In genomic region chr18:59271606-59272220, GRCh38 we compare ENCODE assay signal across 19 cellular contexts. TPM values are rescaled to one million over a fixed set of nuclear protein-coding genes. Genes with fewer than 3 reads are reported as not detected.
DNase-seq lines count a peak whose midpoint lies in the region; ATAC-seq and TF ChIP-seq lines count a peak whose summit lies in the region.
"Had no signal": no experiment of that assay in that cellular context is flagged by ENCODE, and none has a peak within 500 bp of the region (broad histone marks: within the 10 kb centered on the region; RNA-seq: fewer than 3 reads in every experiment).

No MANE protein-coding gene starts in this region.

- TF ChIP-seq CTCF in activated B cell treated with CpG ODN at 0.5 μM for 24 hours (IDR thresholded peaks at IDR 0.05) (no peak), osteocyte (IDR thresholded peaks at IDR 0.05) (no peak)

- POLR2A ChIA-PET in activated B cell treated with CpG ODN at 0.5 μM for 24 hours (lab: Charles Lee) = no interaction called here

- peaks cover 93% of the 10 kb centered on the region for H3K27me3 Mint-ChIP-seq in stimulated activated naive CD8-positive, alpha-beta T cell treated with anti-CD3 and anti-CD28 coated beads, Interleukin-15, amount 100 ng/mL, for 72 hours
- peaks cover 73% of the 10 kb centered on the region for H3K27me3 Mint-ChIP-seq in activated B cell treated with CpG ODN at 0.5 μM for 24 hours
- peaks cover 34% of the 10 kb centered on the region for H3K27me3 Mint-ChIP-seq in memory B cell
- H3K27me3 Mint-ChIP-seq in osteocyte (ENCODE audit: unreplicated experiment) = peaks cover 85% of the 10 kb centered on the region

- CTCF ChIA-PET in activated B cell treated with CpG ODN at 0.5 μM for 24 hours (lab: Charles Lee) = interaction anchor here (0.8 kb wide), 1 partner anchor 42 kb away, joined by 3 read pairs; no protein-coding TSS in a partner anchor

- no peaks in the 10 kb centered on the region for H3K9me3 Mint-ChIP-seq in stimulated activated naive CD8-positive, alpha-beta T cell treated with anti-CD3 and anti-CD28 coated beads, Interleukin-15, amount 100 ng/mL, for 72 hours
- H3K9me3 Mint-ChIP-seq in activated B cell treated with CpG ODN at 0.5 μM for 24 hours = peaks cover under 1% of the 10 kb centered on the region
- H3K9me3 Mint-ChIP-seq in memory B cell = peaks cover 2% of the 10 kb centered on the region
- no peaks in the 10 kb centered on the region for H3K9me3 Mint-ChIP-seq in osteocyte (ENCODE audit: unreplicated experiment)

- peaks cover 46% of the 10 kb centered on the region for H3K4me1 Mint-ChIP-seq in stimulated activated naive CD8-positive, alpha-beta T cell treated with anti-CD3 and anti-CD28 coated beads, Interleukin-15, amount 100 ng/mL, for 72 hours
- H3K4me1 Mint-ChIP-seq in activated B cell treated with CpG ODN at 0.5 μM for 24 hours (peaks cover 33% of the 10 kb centered on the region), memory B cell (peaks cover 12% of the 10 kb centered on the region), osteocyte (ENCODE audit: unreplicated experiment) (peaks cover 32% of the 10 kb centered on the region)

- H3K36me3 Mint-ChIP-seq in activated B cell treated with CpG ODN at 0.5 μM for 24 hours (ENCODE audit: low read depth) (no peaks in the 10 kb centered on the region), memory B cell (peaks cover 2% of the 10 kb centered on the region), osteocyte (ENCODE audit: unreplicated experiment) (no peaks in the 10 kb centered on the region)

- intact Hi-C loops in activated B cell treated with CpG ODN at 0.5 μM for 24 hours (cut with micrococcal nuclease) = loop anchor here (5.0 kb wide), 1 partner anchor 1844 kb away; no protein-coding TSS in a partner anchor
- intact Hi-C loops in head of caudate nucleus (cut with DNase I) = no loop called here

- no peak overlapping the region for H3K27ac Mint-ChIP-seq in stimulated activated naive CD8-positive, alpha-beta T cell treated with anti-CD3 and anti-CD28 coated beads, Interleukin-15, amount 100 ng/mL, for 72 hours
- no peak overlapping the region for H3K27ac Mint-ChIP-seq in activated B cell treated with CpG ODN at 0.5 μM for 24 hours
- H3K27ac Mint-ChIP-seq in memory B cell = no peak overlapping the region
- no peak overlapping the region for H3K27ac Mint-ChIP-seq in osteocyte (ENCODE audit: unreplicated experiment)

- no peak for ATAC-seq in stimulated activated naive CD8-positive, alpha-beta T cell treated with anti-CD3 and anti-CD28 coated beads, Interleukin-15, amount 100 ng/mL, for 72 hours
- ATAC-seq in stimulated activated naive CD8-positive, alpha-beta T cell treated with anti-CD3 and anti-CD28 coated beads, Interleukin-15, Interleukin-2, amounts not matched to agents 100 U/mL and 50 U/mL, for 24 hours = no peak
- ATAC-seq in activated B cell treated with CpG ODN at 0.5 μM for 24 hours (ENCODE audit: low read depth) = no peak
- ATAC-seq in memory B cell (ENCODE audit: low read depth) = no peak
- ATAC-seq: activated CD4-positive, CD25-positive, alpha-beta regulatory T cell treated with anti-CD3 and anti-CD28 coated beads, Interleukin-2, amount 50 U/mL, for 24 hours; body of pancreas had no signal

- DNase-seq in stimulated activated naive CD8-positive, alpha-beta T cell treated with anti-CD3 and anti-CD28 coated beads, Interleukin-15, amount 100 ng/mL, for 72 hours = no peak
- DNase-seq in stimulated activated naive CD8-positive, alpha-beta T cell treated with anti-CD3 and anti-CD28 coated beads, Interleukin-15, Interleukin-2, amounts not matched to agents 100 U/mL and 50 U/mL, for 24 hours = no peak
- DNase-seq in activated B cell treated with CpG ODN at 0.5 μM for 24 hours (no peak), memory B cell (ENCODE audit: low spot score in 2 of 2) (no peak), osteocyte (ENCODE audit: extremely low spot score, unreplicated experiment) (no peak), MV-4-11 (lab: John Stamatoyannopoulos, UW) (no peak), NCI-H2171 treated with DMSO at 0.1 percent for 48 hours (lab: John Stamatoyannopoulos, UW) (no peak), head of caudate nucleus (no peak)
- DNase-seq: activated gamma-delta T cell treated with Interleukin-2 at 50 U/mL for 16 hours; body of pancreas; EL; NCI-H1105 treated with DMSO at 0.1 percent for 48 hours; ovary; SHP77; stimulated activated CD4-positive, alpha-beta T cell treated with anti-CD3 and anti-CD28 coated beads, Interleukin-1b, Interleukin-23, amount 100 ng/mL, for 48 hours had no signal

- H3K4me3 Mint-ChIP-seq in stimulated activated naive CD8-positive, alpha-beta T cell treated with anti-CD3 and anti-CD28 coated beads, Interleukin-15, amount 100 ng/mL, for 72 hours = peak overlapping the region; percentile 7 to 21
- H3K4me3 Mint-ChIP-seq in activated B cell treated with CpG ODN at 0.5 μM for 24 hours = peak overlapping the region; percentile 24
- H3K4me3 Mint-ChIP-seq in memory B cell = peak overlapping the region; percentile 8
- H3K4me3 Mint-ChIP-seq in osteocyte (ENCODE audit: unreplicated experiment) = no peak overlapping the region

RNA-seq across cellular contexts. Expression of gene RAX, which starts 1.5 kb away (rescaled TPM):
- total RNA-seq in activated B cell treated with CpG ODN at 0.5 μM for 24 hours (not detected in 2 replicates), osteocyte (not detected in 2 replicates)
- total RNA-seq: body of pancreas; LHCN-M2; mononuclear cell; ovary; T-helper 2 cell treated with Interferon-gamma antibody and Interleukin-4, amounts not matched to agents 100 ng/mL and 5 ng/mL, for 36 hours had no signal

RNA-seq across cellular contexts. Expression of gene CPLX4, which starts 46.7 kb away (rescaled TPM):
- total RNA-seq in activated B cell treated with CpG ODN at 0.5 μM for 24 hours = not detected in 2 replicates
- not detected in 2 replicates for total RNA-seq in osteocyte
- total RNA-seq: body of pancreas; LHCN-M2; ovary; T-helper 2 cell treated with Interferon-gamma antibody and Interleukin-4, amounts not matched to agents 100 ng/mL and 5 ng/mL, for 36 hours had no signal

RNA-seq across cellular contexts. Expression of gene GRP, which starts 51.8 kb away (rescaled TPM):
- total RNA-seq in activated B cell treated with CpG ODN at 0.5 μM for 24 hours (not detected in 2 replicates), osteocyte (not detected in 2 replicates)
- total RNA-seq: LHCN-M2; T-helper 2 cell treated with Interferon-gamma antibody and Interleukin-4, amounts not matched to agents 100 ng/mL and 5 ng/mL, for 36 hours had no signal
